ENCODE assay signal across 17 cellular contexts in the genomic region with DNA sequence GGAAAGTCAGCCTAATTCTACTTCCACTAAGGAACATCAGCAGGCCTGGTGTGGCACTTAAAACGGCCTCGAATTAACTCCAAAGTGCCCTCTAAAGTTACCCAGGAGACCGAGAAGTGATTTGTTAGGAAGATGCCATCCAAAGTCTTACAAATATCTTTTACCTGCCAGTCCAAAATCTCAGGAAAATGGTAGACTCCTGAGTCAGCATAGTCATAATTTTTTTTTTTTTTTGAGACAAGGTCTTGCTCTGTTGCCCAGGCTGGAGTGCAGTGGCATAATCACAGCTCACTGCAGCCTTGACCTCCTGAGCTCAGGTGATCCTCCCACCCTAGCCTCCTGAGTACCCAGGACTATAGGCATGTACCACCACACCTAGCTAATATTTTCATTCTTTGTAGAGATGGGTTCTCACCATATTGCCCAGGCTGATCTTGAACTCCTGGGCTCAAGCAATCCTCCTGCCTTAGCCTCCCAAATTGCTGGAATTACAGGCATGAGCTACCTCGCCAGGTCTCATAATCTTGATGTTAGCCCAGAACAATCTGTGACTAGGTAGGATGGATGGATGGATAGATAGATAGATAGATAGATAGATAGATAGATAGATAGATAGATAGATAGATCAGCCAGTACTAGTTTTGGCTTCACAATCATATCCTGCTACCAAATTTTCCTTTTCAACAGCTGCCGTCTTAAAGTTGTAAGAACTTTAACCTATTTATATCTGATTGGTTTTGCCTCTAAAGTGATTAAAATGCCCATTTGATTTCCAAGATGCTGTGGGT. TPM values are rescaled to one million over a fixed set of nuclear protein-coding genes. Genes with fewer than 3 reads are reported as not detected.
DNase-seq lines count a peak whose midpoint lies in the region; ATAC-seq, FAIRE-seq and TF ChIP-seq lines count a peak whose summit lies in the region.
"Had no signal": no experiment of that assay in that cellular context is flagged by ENCODE, and none has a peak within 500 bp of the region (broad histone marks: within the 10 kb centered on the region; RNA-seq: fewer than 3 reads in every experiment).

No MANE protein-coding gene starts in this region.

- peak overlapping the region in 5 of 11 experiments; percentile 3 to 32 (median 10); a peak in 5 of 22 replicates for H3K4me2 ChIP-seq in BLaER1 treated with 17β-estradiol and CSF1 and Interleukin-3, amounts not matched to agents 10 nM and 100 nM
- H3K4me2 ChIP-seq in K562 (ENCODE audit: insufficient read depth, low read length) (no peak overlapping the region), hepatocyte (no peak overlapping the region)

- H3K4me3 Mint-ChIP-seq in WTC11 = no peak overlapping the region
- H3K4me3 Mint-ChIP-seq: CD4-positive, alpha-beta memory T cell had no signal

- CTCF ChIA-PET in K562 (lab: Yijun Ruan, JAX; ENCODE audit: low intra/inter-chr PET ratio) (no interaction called here), WTC11 (lab: Charles Lee) (interaction anchor here (1.9 kb wide), 1 partner anchor 10 kb away, joined by 6 read pairs; no protein-coding TSS in a partner anchor)

- no peaks in the 10 kb centered on the region for H3K27me3 Mint-ChIP-seq in WTC11 (ENCODE audit: low read depth)
- H3K27me3 Mint-ChIP-seq: CD4-positive, alpha-beta memory T cell had no signal

- H4K20me1 ChIP-seq in BLaER1 treated with 17β-estradiol and CSF1 and Interleukin-3, amounts not matched to agents 10 nM and 100 nM = no peaks in the 10 kb centered on the region
- H4K20me1 ChIP-seq in K562 (replicated peaks; ENCODE audit: control insufficient read depth, insufficient read depth, low read length) (no peaks in the 10 kb centered on the region), hepatocyte (ENCODE audit: insufficient read depth, poor library complexity, severe bottlenecking) (no peaks in the 10 kb centered on the region)

- DNase-seq in K562 (ENCODE audit: extremely low read depth in 1 of 4, low spot score in 3 of 4) (no peak), hepatocyte (ENCODE audit: low spot score) (no peak), pancreas (no peak), NCI-H2029 treated with DMSO at 0.1 percent for 48 hours (lab: John Stamatoyannopoulos, UW) (no peak), dorsolateral prefrontal cortex (no peak), WTC11 (ENCODE audit: low spot score) (no peak)
- DNase-seq: CD4-positive, alpha-beta memory T cell; NCI-H1092 treated with DMSO at 0.1 percent for 48 hours; NCI-H2081 treated with DMSO at 0.1 percent for 48 hours; NK-92 treated with Interleukin-12 subunit alpha and Interleukin-12 subunit beta, amount 100 ng/mL, for 24 hours; Right ventricle myocardium superior had no signal

- WGBS in K562 (ENCODE audit: insufficient coverage, low coverage, missing lambda C conversion rate) = 54% methylated on average over 5 of the region's 5 CpGs
- WGBS in hepatocyte (ENCODE audit: low lambda C conversion rate, missing lambda C conversion rate) = 94% methylated on average over 5 of the region's 5 CpGs
- WGBS in pancreas, 2 donors = 86 to 87% methylated on average over 5 of the region's 5 CpGs

- no peak for TF ChIP-seq EP300 in K562 (IDR thresholded peaks at IDR 0.05; ENCODE audit: low read length)

- peaks cover 24% of the 10 kb centered on the region for H3K4me1 Mint-ChIP-seq in WTC11

- H3K27ac ChIP-seq in BLaER1 treated with 17β-estradiol and CSF1 and Interleukin-3, amounts not matched to agents 10 nM and 100 nM = peak overlapping the region in 6 of 11 experiments; percentile 3 to 31 (median 13); a peak in 5 of 22 replicates
- H3K27ac ChIP-seq in K562 (ENCODE audit: extremely low read depth, low read depth, low read length) = no peak overlapping the region
- H3K27ac ChIP-seq in hepatocyte = peak overlapping the region; percentile 59
- peak overlapping the region; percentile 57 to 84 (median 60) for H3K27ac ChIP-seq in pancreas
- no peak overlapping the region for H3K27ac ChIP-seq in dorsolateral prefrontal cortex

- H3K27ac Mint-ChIP-seq in WTC11 = no peak overlapping the region

- ATAC-seq in K562 = no peak
- ATAC-seq in pancreas = no peak
- no peak for ATAC-seq in WTC11

- H2AFZ ChIP-seq in K562 (ENCODE audit: low read depth, low read length) (no peak overlapping the region), hepatocyte (no peak overlapping the region)

- H3K9me3 ChIP-seq in BLaER1 treated with 17β-estradiol and CSF1 and Interleukin-3, amounts not matched to agents 10 nM and 100 nM (replicated peaks in 1 of 11) = peaks cover 0 to 3% (median 0%) of the 10 kb centered on the region in 11 experiments; a peak in 2 of 22 replicates
- H3K9me3 ChIP-seq in K562 (replicated peaks; ENCODE audit: control insufficient read depth, insufficient read depth, low read depth, low read length) (no peaks in the 10 kb centered on the region), hepatocyte (ENCODE audit: low read depth) (no peaks in the 10 kb centered on the region), pancreas (no peaks in the 10 kb centered on the region)

- BruUV-seq in K562 (replicated peaks; lab: Mats Ljungman, UMichigan) = no TSS peak

- no peak overlapping the region for H3K9ac ChIP-seq in BLaER1 treated with 17β-estradiol and CSF1 and Interleukin-3, amounts not matched to agents 10 nM and 100 nM
- H3K9ac ChIP-seq in K562 (ENCODE audit: insufficient read depth in 1 of 2, low read depth in 2 of 2, low read length in 2 of 2) = no peak overlapping the region

- POLR2A ChIA-PET in K562 (lab: Yijun Ruan, JAX) (interaction anchor here (0.9 to 1.6 kb wide), 3 partner anchors 12 to 196 kb away, joined by 3 to 10 read pairs (median 3); no protein-coding TSS in a partner anchor), WTC11 (lab: Charles Lee) (no interaction called here)

- H3K9me1 ChIP-seq in K562 (ENCODE audit: control insufficient read depth, insufficient read depth, low read length) = no peaks in the 10 kb centered on the region

- no peaks in the 10 kb centered on the region for H3K27me3 ChIP-seq in BLaER1 treated with 17β-estradiol and CSF1 and Interleukin-3, amounts not matched to agents 10 nM and 100 nM
- no peaks in the 10 kb centered on the region for H3K27me3 ChIP-seq in K562 (ENCODE audit: control insufficient read depth in 2 of 2, insufficient read depth in 2 of 2, low read length in 2 of 2)
- no peaks in the 10 kb centered on the region for H3K27me3 ChIP-seq in hepatocyte
- H3K27me3 ChIP-seq in pancreas = no peaks in the 10 kb centered on the region
- no peaks in the 10 kb centered on the region for H3K27me3 ChIP-seq in dorsolateral prefrontal cortex

- no peaks in the 10 kb centered on the region for H3K36me3 ChIP-seq in BLaER1 treated with 17β-estradiol and CSF1 and Interleukin-3, amounts not matched to agents 10 nM and 100 nM
- H3K36me3 ChIP-seq in K562 (ENCODE audit: control insufficient read depth, insufficient read depth, low read length) = no peaks in the 10 kb centered on the region
- no peaks in the 10 kb centered on the region for H3K36me3 ChIP-seq in hepatocyte (replicated peaks; ENCODE audit: insufficient read depth, low read depth)
- no peaks in the 10 kb centered on the region for H3K36me3 ChIP-seq in pancreas

- TF ChIP-seq RAD21 in K562 (CRISPR knock-in tag; conservative IDR thresholded peaks at IDR 0.05 in 1 of 2, IDR thresholded peaks at IDR 0.05 in 1 of 2) = no peak

- intact Hi-C loops in K562 (cut with micrococcal nuclease) (no loop called here), pancreas (cut with DNase I) (no loop called here), dorsolateral prefrontal cortex (cut with DNase I) (no loop called here)

- FAIRE-seq in K562 (lab: Jason Lieb, UNC) = no peak
- no peak for FAIRE-seq in pancreas (lab: Jason Lieb, UNC)
- FAIRE-seq: A204.1, GM12892, GM18507, H1, HTR-8/SVneo had no signal

- no peak for TF ChIP-seq CTCF in K562 (IDR thresholded peaks at IDR 0.05 in 2 of 3, conservative IDR thresholded peaks at IDR 0.05 in 1 of 3; ENCODE audit: insufficient read depth in 2 of 3, low read depth in 1 of 3, low read length in 3 of 3)
- no peak for TF ChIP-seq CTCF in hepatocyte (IDR thresholded peaks at IDR 0.05; ENCODE audit: poor library complexity)
- no peak for TF ChIP-seq CTCF in pancreas (IDR thresholded peaks at IDR 0.05)
- no peak for TF ChIP-seq CTCF in dorsolateral prefrontal cortex (IDR thresholded peaks at IDR 0.05 in 54 of 56, conservative IDR thresholded peaks at IDR 0.05 in 2 of 56; ENCODE audit: low read depth in 1 of 56, partially characterized antibody in 56 of 56)
- TF ChIP-seq CTCF in WTC11 (IDR thresholded peaks at IDR 0.05) = no peak

- no peaks in the 10 kb centered on the region for H3K9me2 ChIP-seq in hepatocyte (replicated peaks; ENCODE audit: insufficient read depth)

- no peak for TF ChIP-seq POLR2A in K562 (conservative IDR thresholded peaks at IDR 0.05)

- H3K36me3 Mint-ChIP-seq in WTC11 = no peaks in the 10 kb centered on the region
- H3K36me3 Mint-ChIP-seq: CD4-positive, alpha-beta memory T cell had no signal

- no peaks in the 10 kb centered on the region for H3K9me3 Mint-ChIP-seq in WTC11

- no peak overlapping the region for H3K4me3 ChIP-seq in BLaER1 treated with 17β-estradiol and CSF1 and Interleukin-3, amounts not matched to agents 10 nM and 100 nM
- H3K4me3 ChIP-seq in K562 = no peak overlapping the region
- no peak overlapping the region for H3K4me3 ChIP-seq in hepatocyte
- H3K4me3 ChIP-seq in pancreas = no peak overlapping the region
- no peak overlapping the region for H3K4me3 ChIP-seq in dorsolateral prefrontal cortex

- in situ Hi-C loops in K562 (cut with MboI) = no loop called here

- H3K79me2 ChIP-seq in K562 (ENCODE audit: control insufficient read depth, insufficient read depth, low read length) (no peaks in the 10 kb centered on the region), hepatocyte (no peaks in the 10 kb centered on the region)

- peaks cover 25 to 53% (median 34%) of the 10 kb centered on the region in 10 experiments for H3K4me1 ChIP-seq in BLaER1 treated with 17β-estradiol and CSF1 and Interleukin-3, amounts not matched to agents 10 nM and 100 nM
- H3K4me1 ChIP-seq in K562 (replicated peaks in 1 of 2; ENCODE audit: control insufficient read depth in 2 of 2, insufficient read depth in 2 of 2, low read length in 2 of 2) (peaks cover 9 to 30% of the 10 kb centered on the region in 2 experiments), hepatocyte (ENCODE audit: insufficient read depth) (peaks cover 10% of the 10 kb centered on the region), pancreas (peaks cover 8 to 15% (median 12%) of the 10 kb centered on the region in 3 donors)

RNA-seq across cellular contexts. Expression of gene PPP2R5A, which starts 25.3 kb away (rescaled TPM):
- 22.5 and 38.1 TPM in 2 replicates for total RNA-seq in K562 (2011; cell fraction: chromatin; rRNA removed; ENCODE audit: low replicate concordance)
- 17.6 and 18.8 TPM in 2 replicates for total RNA-seq in K562 (2011; cell fraction: nucleolus; rRNA removed)
- 24.0 and 38.3 TPM in 2 replicates for total RNA-seq in K562 (2011; cell fraction: nucleoplasm; rRNA removed)
- total RNA-seq in K562 (2014; rRNA removed) (57.2 and 59.8 TPM in 2 replicates), K562 (2014; rRNA removed; fragmentation: Illumina TruSeq; extraction: Trizol) (64.3 and 73.5 TPM in 2 replicates), K562 (2015; rRNA removed; fragmentation: Illumina TruSeq; extraction: Trizol) (66.1 and 69.6 TPM in 2 replicates), K562 (2021) (70.9 and 71.1 TPM in 2 replicates), hepatocyte (40.2 and 40.5 TPM in 2 replicates), pancreas (10 to 100 TPM; 19.6 to 30.5 (median 22.2) TPM), dorsolateral prefrontal cortex (10 to 100 TPM; 20.1 to 45.5 (median 29.2) TPM), WTC11 (2021) (32.0 to 35.9 TPM (median 32.1 TPM) in 3 replicates)
- polyA plus RNA-seq in K562 (2011; rRNA removed) (79.3 and 106 TPM in 2 replicates), K562 (2014; fragmentation: Illumina TruSeq; extraction: Trizol) (62.9 and 71.3 TPM in 2 replicates), K562 (2014; fragmentation: Nextera tagmentation; extraction: Ambion mirVana) (10 to 100 TPM; 26.9 to 31.2 TPM), K562 (2014; rRNA removed) (53.8 and 62.2 TPM in 2 replicates), hepatocyte (19.9 and 22.0 TPM in 2 replicates), pancreas (10 to 100 TPM; 14.4 to 19.3 TPM)
- 37.4 and 45.8 TPM in 2 replicates for polyA plus RNA-seq in K562 (2011; cell fraction: cytosol; rRNA removed)
- 26.6 and 37.4 TPM in 2 replicates for polyA plus RNA-seq in K562 (2011; cell fraction: nucleus; rRNA removed)
- polyA plus RNA-seq in K562 (2012) = 45.3 and 51.5 TPM in 2 replicates
- 59.4 and 61.4 TPM in 2 replicates for polyA minus RNA-seq in K562 (2011; rRNA and poly(A)+ RNA removed)
- polyA minus RNA-seq in K562 (2011; cell fraction: cytosol; rRNA and poly(A)+ RNA removed) = 33.0 and 37.2 TPM in 2 replicates
- 25.4 and 30.1 TPM in 2 replicates for polyA minus RNA-seq in K562 (2011; cell fraction: nucleus; rRNA and poly(A)+ RNA removed)

Comparison
In these comparisons a context has a peak if more than half of its experiments do, and no peak if none do; other contexts are left out.
1. H3K27ac ChIP-seq: peak in BLaER1 treated with 17β-estradiol and CSF1 and Interleukin-3, amounts not matched to agents 10 nM and 100 nM (6 of 11), hepatocyte (single experiment) and pancreas (4 of 4); none in K562 (single experiment) and dorsolateral prefrontal cortex (0 of 59).